ENCODE assay signal across 1 cellular context in genomic region chr14:98137626-98138025, GRCh38.
TF ChIP-seq lines count a peak whose summit lies in the region.

No MANE protein-coding gene starts in this region.

TF ChIP-seq in WTC11, 78 proteins besides CTCF, POLR2A, EP300 and RAD21 (continued from another document):
- TF ChIP-seq PREB (CRISPR knock-in tag; IDR thresholded peaks at IDR 0.05; ENCODE audit: borderline replicate concordance) (no peak), FOXP1 (CRISPR knock-in tag; IDR thresholded peaks at IDR 0.05; ENCODE audit: borderline replicate concordance) (no peak), ATF1 (CRISPR knock-in tag; IDR thresholded peaks at IDR 0.05) (no peak), NR2C2 (CRISPR knock-in tag; IDR thresholded peaks at IDR 0.05) (no peak), IRF2 (CRISPR knock-in tag; IDR thresholded peaks at IDR 0.05; ENCODE audit: borderline replicate concordance, low read depth) (no peak), ZNF396 (CRISPR knock-in tag; IDR thresholded peaks at IDR 0.05; ENCODE audit: borderline replicate concordance) (no peak), PRDM15 (CRISPR knock-in tag; IDR thresholded peaks at IDR 0.05) (no peak), TCF7 (CRISPR knock-in tag; IDR thresholded peaks at IDR 0.05; ENCODE audit: low read depth) (no peak), HMGXB4 (CRISPR knock-in tag; IDR thresholded peaks at IDR 0.05) (no peak), CBFB (CRISPR knock-in tag; IDR thresholded peaks at IDR 0.05; ENCODE audit: low read depth) (no peak), ATF6 (CRISPR knock-in tag; IDR thresholded peaks at IDR 0.05) (no peak), ZNF232 (CRISPR knock-in tag; IDR thresholded peaks at IDR 0.05) (no peak), AR (CRISPR knock-in tag; IDR thresholded peaks at IDR 0.05) (no peak)
